In genomic region chr4:4477391-4477790, GRCh38 we compare ENCODE assay signal across 28 cellular contexts.
DNase-seq lines count a peak whose midpoint lies in the region; ATAC-seq, FAIRE-seq and TF ChIP-seq lines count a peak whose summit lies in the region.
"Had no signal": no experiment of that assay in that cellular context is flagged by ENCODE, and none has a peak within 500 bp of the region (broad histone marks: within the 10 kb centered on the region; RNA-seq: fewer than 3 reads in every experiment).

No MANE protein-coding gene starts in this region.

- H3K4me1 ChIP-seq in keratinocyte (ENCODE audit: control insufficient read depth, extremely low read depth, insufficient read depth, low read length), result peaks cover 6% of the 10 kb centered on the region
- H3K4me1 ChIP-seq: ascending aorta, right lobe of liver had no signal

- H3K4me3 ChIP-seq in LNCaP clone FGC (ENCODE audit: low read depth, low read length), result peak overlapping the region; percentile 29
- H3K4me3 ChIP-seq in keratinocyte (ENCODE audit: control insufficient read depth in 2 of 3, extremely low read depth in 1 of 3, insufficient read depth in 2 of 3, low read depth in 1 of 3, low read length in 3 of 3), result no peak overlapping the region
- H3K4me3 ChIP-seq: ascending aorta, dorsolateral prefrontal cortex, HAP-1, heart left ventricle, right lobe of liver, testis had no signal

- no peak for DNase-seq in LNCaP clone FGC (ENCODE audit: low read depth)
- DNase-seq in astrocyte of the hippocampus (ENCODE audit: low read depth, low spot score), result peak; percentile 44
- DNase-seq in keratinocyte (ENCODE audit: low read depth, low spot score), result no peak
- DNase-seq in substantia nigra (lab: John Stamatoyannopoulos, UW), result no peak
- no peak for DNase-seq in left lobe of liver (ENCODE audit: low spot score)
- DNase-seq in stimulated activated CD4-positive, alpha-beta T cell treated with anti-CD3 and anti-CD28 coated beads, Interleukin-15, amount 100 ng/mL, for 24 hours, result no peak
- DNase-seq: activated CD4-positive, alpha-beta T cell treated with anti-CD3 and anti-CD28 coated beads, Interleukin-2, amount 50 U/mL, for 48 hours; activated CD8-positive, alpha-beta memory T cell treated with anti-CD3 and anti-CD28 coated beads, Interleukin-2, amount 50 U/mL, for 4 hours; CD4-positive, CD25-positive, alpha-beta regulatory T cell; dorsolateral prefrontal cortex; heart left ventricle; kidney glomerular epithelial cell; mammary epithelial cell; NCI-H1105; NCI-H1930; right lobe of liver; SHP77 treated with DMSO at 0.1 percent for 48 hours; stimulated activated naive B cell treated with anti-CD40 and anti-IgM and Interleukin-4, amounts not matched to agents 10 μg/mL and 1 μg/mL and 100 μg/mL, for 72 hours; SW 1271; T1000; testis had no signal

- dilution Hi-C loops in keratinocyte (cut with MboI; ENCODE audit: extremely low pct_ligation_motif_present, low sequenced_read_pairs), result no loop called here

- H3K27ac ChIP-seq in keratinocyte (ENCODE audit: control insufficient read depth, insufficient read depth, low read length) (no peak overlapping the region), substantia nigra (ENCODE audit: low read depth, low read length, poor library complexity, severe bottlenecking) (peak overlapping the region; percentile 11)
- H3K27ac ChIP-seq: ascending aorta, heart left ventricle, right lobe of liver, testis had no signal

- TF ChIP-seq CTCF in LNCaP clone FGC (IDR thresholded peaks at IDR 0.05; ENCODE audit: control insufficient read depth, extremely low read depth, insufficient read depth), result no peak
- no peak for TF ChIP-seq CTCF in keratinocyte (optimal IDR thresholded peaks at IDR 0.05 in 1 of 3, IDR thresholded peaks at IDR 0.05 in 1 of 3, conservative IDR thresholded peaks at IDR 0.05 in 1 of 3; ENCODE audit: extremely low read depth in 1 of 3, insufficient read depth in 2 of 3, low read length in 3 of 3)

- H3K27me3 ChIP-seq in keratinocyte (ENCODE audit: control insufficient read depth, extremely low read depth, insufficient read depth, low read length), result no peaks in the 10 kb centered on the region
- H3K27me3 ChIP-seq: ascending aorta, dorsolateral prefrontal cortex, heart left ventricle, right lobe of liver, testis had no signal

- no peak overlapping the region for H2AFZ ChIP-seq in keratinocyte (ENCODE audit: control insufficient read depth, low read length)

- no peaks in the 10 kb centered on the region for H3K9me3 ChIP-seq in keratinocyte (ENCODE audit: control insufficient read depth, low read depth, low read length)
- H3K9me3 ChIP-seq: ascending aorta, HAP-1, heart left ventricle, right lobe of liver, testis had no signal

- no peaks in the 10 kb centered on the region for H3K79me2 ChIP-seq in keratinocyte (ENCODE audit: control insufficient read depth, insufficient read depth, low read length)

- H4K20me1 ChIP-seq in keratinocyte (ENCODE audit: control insufficient read depth, extremely low read depth, insufficient read depth, low read length), result peaks cover 5% of the 10 kb centered on the region

- H3K4me2 ChIP-seq in keratinocyte (ENCODE audit: control insufficient read depth, extremely low read depth, insufficient read depth, low read depth, low read length), result peak overlapping the region; percentile 41

- ATAC-seq in GM18498 (IDR thresholded peaks at IDR 0.05; ENCODE audit: unreplicated experiment) (no peak), left lobe of liver (no peak)
- ATAC-seq: heart left ventricle; Panc1; stimulated activated naive B cell treated with anti-CD40 and anti-IgM and Interleukin-4, amounts not matched to agents 10 μg/mL and 1 μg/mL and 100 μg/mL, for 72 hours had no signal

- peaks cover 6% of the 10 kb centered on the region for H3K9me1 ChIP-seq in keratinocyte (ENCODE audit: control insufficient read depth, extremely low read depth, insufficient read depth, low read length)

- H3K36me3 ChIP-seq in keratinocyte (ENCODE audit: control insufficient read depth in 2 of 2, extremely low read depth in 1 of 2, insufficient read depth in 2 of 2, low read length in 2 of 2), result no peaks in the 10 kb centered on the region
- H3K36me3 ChIP-seq: ascending aorta, HAP-1, heart left ventricle, right lobe of liver had no signal

- FAIRE-seq in keratinocyte (lab: Jason Lieb, UNC), result no peak
- FAIRE-seq: D721Med, GM12891, urothelium cell line had no signal

- H3K9ac ChIP-seq in keratinocyte (ENCODE audit: control insufficient read depth, extremely low read depth, insufficient read depth, low read length), result no peak overlapping the region
